8 cellular contexts compared by ENCODE assay signal in the genomic region with DNA sequence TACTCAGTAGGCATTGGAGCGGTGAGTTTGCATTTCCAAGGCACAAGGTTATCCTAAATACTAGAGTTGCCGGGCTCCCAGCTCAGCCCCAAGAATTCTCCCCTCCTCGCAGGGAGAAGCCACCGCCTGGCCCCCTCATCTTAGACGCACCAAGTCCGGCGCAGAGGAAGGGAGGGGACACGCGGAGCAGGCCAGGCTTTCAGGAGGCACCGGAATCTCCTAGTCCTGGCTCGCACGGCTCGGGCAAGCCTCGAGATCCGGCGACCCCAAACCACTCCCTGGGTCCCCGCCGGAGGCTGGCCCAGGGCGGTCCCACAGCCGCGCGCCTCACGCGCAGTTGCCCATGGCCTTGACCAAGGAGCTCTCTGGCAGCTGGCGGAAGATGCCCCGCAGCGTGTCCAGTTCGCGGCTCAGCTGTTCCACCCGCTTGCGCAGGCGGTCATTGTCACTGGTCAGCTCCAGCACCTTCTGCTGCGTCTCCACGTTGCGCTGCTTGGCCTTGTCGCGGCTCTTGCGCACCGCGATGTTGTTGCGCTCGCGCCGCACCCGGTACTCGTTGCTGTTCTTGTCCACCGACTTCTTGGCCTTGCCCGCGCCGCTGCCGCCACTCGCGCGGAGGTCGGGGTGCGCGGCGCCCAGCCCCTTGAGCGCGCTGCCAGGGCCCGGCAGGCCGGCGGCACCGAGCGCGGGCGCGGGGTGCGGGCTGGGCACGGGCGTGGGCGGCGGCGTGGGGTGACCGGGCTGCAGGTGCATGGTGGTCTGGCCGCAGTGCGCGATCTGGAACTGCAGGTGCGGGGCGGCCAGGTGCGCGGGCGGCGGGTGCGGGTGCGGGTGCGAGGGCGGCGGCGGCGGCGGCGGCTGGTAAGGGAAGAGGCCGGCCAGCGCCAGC. TPM values are rescaled to one million over a fixed set of nuclear protein-coding genes. Genes with fewer than 3 reads are reported as not detected.
DNase-seq lines count a peak whose midpoint lies in the region; ATAC-seq, FAIRE-seq and TF ChIP-seq lines count a peak whose summit lies in the region.

No MANE protein-coding gene starts in this region.

- no peak for TF ChIP-seq RAD21 in HepG2 (CRISPR knock-in tag; IDR thresholded peaks at IDR 0.05)

- H3K9ac ChIP-seq in HepG2 (ENCODE audit: insufficient read depth, low read depth, low read length) = peak overlapping the region; percentile 81

- peak overlapping the region; percentile 39 for H3K4me3 Mint-ChIP-seq in stimulated activated naive CD8-positive, alpha-beta T cell treated with anti-CD3 and anti-CD28 coated beads, Interleukin-15, Interleukin-2, amounts not matched to agents 100 ng/mL and 50 ng/mL, for 24 hours

- FAIRE-seq in HepG2 (lab: Jason Lieb, UNC) = no peak

- H3K27ac ChIP-seq in HepG2 (ENCODE audit: extremely low read length, insufficient read depth, low read length) = peak overlapping the region; percentile 62

- H3K27me3 ChIP-seq in HepG2 (ENCODE audit: control insufficient read depth in 1 of 2, insufficient read depth in 2 of 2, low read length in 2 of 2) = no peaks in the 10 kb centered on the region

- no peak; the same call in 1 of the 2 replicates for TF ChIP-seq CTCF in HepG2 (CRISPR knock-in tag; IDR thresholded peaks at IDR 0.05)

- H2AFZ ChIP-seq in HepG2 (ENCODE audit: low read length) = no peak overlapping the region

- no peaks in the 10 kb centered on the region for H3K36me3 Mint-ChIP-seq in stimulated activated naive CD8-positive, alpha-beta T cell treated with anti-CD3 and anti-CD28 coated beads, Interleukin-15, Interleukin-2, amounts not matched to agents 100 ng/mL and 50 ng/mL, for 24 hours (ENCODE audit: low read depth)

- TF ChIP-seq EP300 in HepG2 (IDR thresholded peaks at IDR 0.05; ENCODE audit: low read depth in 2 of 2, low read length in 2 of 2) (no peak), HepG2 (CRISPR knock-in tag; IDR thresholded peaks at IDR 0.05; ENCODE audit: borderline replicate concordance) (no peak)

- peak overlapping the region; percentile 78 to 89 (median 87) for H3K4me3 ChIP-seq in HepG2 (replicated peaks in 1 of 3; ENCODE audit: insufficient read depth in 1 of 3, low read depth in 2 of 3, low read length in 3 of 3)

- CTCF ChIA-PET in HepG2 (lab: Yijun Ruan, JAX; ENCODE audit: low intra/inter-chr PET ratio, low total read pairs) = interaction anchor here (1.2 to 2.1 kb wide), 2 partner anchors 60 to 72 kb away, joined by 4 to 5 read pairs; a partner anchor contains a TSS

- DNase-seq in NCI-H1417 (lab: John Stamatoyannopoulos, UW) (peak in 2 of 3 experiments; percentile 24 to 37), NCI-H1417 treated with DMSO at 0.1 percent for 48 hours (lab: John Stamatoyannopoulos, UW) (no peak), astrocyte of the hippocampus (ENCODE audit: low read depth, low spot score) (peak; percentile 36), HepG2 (ENCODE audit: low spot score) (no peak), SK-N-DZ (ENCODE audit: low spot score) (no peak), NCI-H1930 (lab: John Stamatoyannopoulos, UW) (no peak)

- H3K4me2 ChIP-seq in HepG2 (ENCODE audit: low read depth, low read length) = peak overlapping the region; percentile 94

- POLR2A ChIA-PET in HepG2 (lab: Yijun Ruan, JAX) = interaction anchor here (0.9 to 15.1 kb wide), 16 partner anchors 9 to 102 kb away, joined by 3 to 380 read pairs (median 16); a partner anchor contains a TSS

- H3K27ac Mint-ChIP-seq in stimulated activated naive CD8-positive, alpha-beta T cell treated with anti-CD3 and anti-CD28 coated beads, Interleukin-15, Interleukin-2, amounts not matched to agents 100 ng/mL and 50 ng/mL, for 24 hours = no peak overlapping the region

- H4K20me1 ChIP-seq in HepG2 (ENCODE audit: insufficient read depth, low read length) = peaks cover 21% of the 10 kb centered on the region; the same call in 1 of the 2 replicates

- H3K4me1 ChIP-seq in HepG2 (ENCODE audit: insufficient read depth, low read length) = peaks cover 61% of the 10 kb centered on the region

- no TSS peak for BruUV-seq in HepG2 (replicated peaks; lab: Mats Ljungman, UMichigan)

- H3K9me3 Mint-ChIP-seq in stimulated activated naive CD8-positive, alpha-beta T cell treated with anti-CD3 and anti-CD28 coated beads, Interleukin-15, Interleukin-2, amounts not matched to agents 100 ng/mL and 50 ng/mL, for 24 hours = no peaks in the 10 kb centered on the region

- H3K36me3 ChIP-seq in HepG2 (replicated peaks in 1 of 2; ENCODE audit: control insufficient read depth in 1 of 2, insufficient read depth in 2 of 2, low read length in 2 of 2) = no peaks in the 10 kb centered on the region; a peak in 1 of 5 replicates

- 0% methylated on average over 4 of the region's 95 CpGs for WGBS in HepG2 (ENCODE audit: low lambda C conversion rate)

- H3K4me1 Mint-ChIP-seq in stimulated activated naive CD8-positive, alpha-beta T cell treated with anti-CD3 and anti-CD28 coated beads, Interleukin-15, Interleukin-2, amounts not matched to agents 100 ng/mL and 50 ng/mL, for 24 hours (ENCODE audit: low read depth) = no peaks in the 10 kb centered on the region

- in situ Hi-C loops in HepG2 (cut with HindIII; ENCODE audit: extremely low pct_ligation_motif_present, low pct_unique_long_range_greater_than_20kb) = loop anchor here (5.0 kb wide), 2 partner anchors 64 to 101 kb away; no protein-coding TSS in a partner anchor

- peaks cover 43% of the 10 kb centered on the region for H3K79me2 ChIP-seq in HepG2 (ENCODE audit: insufficient read depth, low read length)

- ATAC-seq in HepG2 (no peak), GM18873 (IDR thresholded peaks at IDR 0.05; ENCODE audit: low FRiP score, unreplicated experiment) (no peak)

- peaks cover 47% of the 10 kb centered on the region for H3K27me3 Mint-ChIP-seq in stimulated activated naive CD8-positive, alpha-beta T cell treated with anti-CD3 and anti-CD28 coated beads, Interleukin-15, Interleukin-2, amounts not matched to agents 100 ng/mL and 50 ng/mL, for 24 hours

- H3K9me3 ChIP-seq in HepG2 (ENCODE audit: low read length) = no peaks in the 10 kb centered on the region

- intact Hi-C loops in HepG2 (cut with micrococcal nuclease; ENCODE audit: unreplicated experiment) = loop anchor here (5.0 kb wide), 1 partner anchor 91 kb away; no protein-coding TSS in a partner anchor

- peak in 1 of 2 experiments; percentile 22; a peak in 1 of 4 replicates for TF ChIP-seq POLR2A in HepG2 (IDR thresholded peaks at IDR 0.05; ENCODE audit: insufficient read depth in 1 of 2, low read depth in 2 of 2, low read length in 2 of 2)

TF ChIP-seq in HepG2, 621 proteins besides CTCF, POLR2A, EP300 and RAD21 (continues in another document):
- no peak for TF ChIP-seq GATAD1 (CRISPR knock-in tag; IDR thresholded peaks at IDR 0.05)
- peak; percentile 85; the same call in 1 of the 2 replicates for TF ChIP-seq ZC3H13 (CRISPR knock-in tag; IDR thresholded peaks at IDR 0.05)
- TF ChIP-seq GABPB1 (CRISPR knock-in tag; IDR thresholded peaks at IDR 0.05) = peak; percentile 59; the same call in 1 of the 2 replicates
- 0 out of 2 replicates have a peak, but pooled peaks have one; percentile 21 for TF ChIP-seq ZNF205 (CRISPR knock-in tag; IDR thresholded peaks at IDR 0.05)
- no peak for TF ChIP-seq CENPX (CRISPR knock-in tag; IDR thresholded peaks at IDR 0.05)
- TF ChIP-seq, protein P1, sequence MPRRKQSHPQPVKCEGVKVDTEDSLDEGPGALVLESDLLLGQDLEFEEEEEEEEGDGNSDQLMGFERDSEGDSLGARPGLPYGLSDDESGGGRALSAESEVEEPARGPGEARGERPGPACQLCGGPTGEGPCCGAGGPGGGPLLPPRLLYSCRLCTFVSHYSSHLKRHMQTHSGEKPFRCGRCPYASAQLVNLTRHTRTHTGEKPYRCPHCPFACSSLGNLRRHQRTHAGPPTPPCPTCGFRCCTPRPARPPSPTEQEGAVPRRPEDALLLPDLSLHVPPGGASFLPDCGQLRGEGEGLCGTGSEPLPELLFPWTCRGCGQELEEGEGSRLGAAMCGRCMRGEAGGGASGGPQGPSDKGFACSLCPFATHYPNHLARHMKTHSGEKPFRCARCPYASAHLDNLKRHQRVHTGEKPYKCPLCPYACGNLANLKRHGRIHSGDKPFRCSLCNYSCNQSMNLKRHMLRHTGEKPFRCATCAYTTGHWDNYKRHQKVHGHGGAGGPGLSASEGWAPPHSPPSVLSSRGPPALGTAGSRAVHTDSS (CRISPR knock-in tag; conservative IDR thresholded peaks at IDR 0.05) = 0 out of 2 replicates have a peak, but pooled peaks have one; percentile 11
- TF ChIP-seq ZFX (CRISPR knock-in tag; IDR thresholded peaks at IDR 0.05; ENCODE audit: low read depth) = peak; percentile 56; the same call in 1 of the 2 replicates

RNA-seq across cellular contexts. Expression of a gene that starts 1.1 kb away (rescaled TPM):
- 99.9 and 103 TPM in 2 replicates for total RNA-seq in HepG2 (2016; rRNA removed; fragmentation: Illumina TruSeq; extraction: Trizol)
- total RNA-seq in HepG2 (2016; cell fraction: cytosol; rRNA removed; fragmentation: Illumina TruSeq; extraction: Trizol; ENCODE audit: low read depth) = 28.5 and 32.0 TPM in 2 replicates
- 99.3 and 101 TPM in 2 replicates for total RNA-seq in HepG2 (2016; cell fraction: insoluble cytoplasmic fraction; rRNA removed; fragmentation: Illumina TruSeq; extraction: Trizol)
- 88.0 and 107 TPM in 2 replicates for total RNA-seq in HepG2 (2016; cell fraction: membrane; rRNA removed; fragmentation: Illumina TruSeq; extraction: Trizol)
- 47.4 and 51.4 TPM in 2 replicates for total RNA-seq in HepG2 (2016; cell fraction: nucleus; rRNA removed; fragmentation: Illumina TruSeq; extraction: Trizol)
- 24.8 and 35.0 TPM in 2 replicates for polyA plus RNA-seq in HepG2 (2011; rRNA removed)
- 40.5 and 42.6 TPM in 2 replicates for polyA plus RNA-seq in HepG2 (2011; cell fraction: cytosol; rRNA removed)
- 17.3 and 19.3 TPM in 2 replicates for polyA plus RNA-seq in HepG2 (2011; cell fraction: nucleus; rRNA removed)
- 22.3 and 27.0 TPM in 2 replicates for polyA plus RNA-seq in HepG2 (2012)
- polyA plus RNA-seq in HepG2 (2016; cell fraction: cytosol; fragmentation: Illumina TruSeq; extraction: Trizol; ENCODE audit: low read depth) = 23.5 and 27.9 TPM in 2 replicates
- polyA plus RNA-seq in HepG2 (2016; cell fraction: insoluble cytoplasmic fraction; fragmentation: Illumina TruSeq; extraction: Trizol; ENCODE audit: low read depth) = 121 and 123 TPM in 2 replicates
- polyA plus RNA-seq in HepG2 (2016; cell fraction: membrane; fragmentation: Illumina TruSeq; extraction: Trizol; ENCODE audit: low read depth) = 68.7 and 77.8 TPM in 2 replicates
- polyA plus RNA-seq in HepG2 (2016; cell fraction: nucleus; fragmentation: Illumina TruSeq; extraction: Trizol; ENCODE audit: insufficient read depth, low read depth) = 76.4 and 86.3 TPM in 2 replicates
- polyA minus RNA-seq in HepG2 (2011; rRNA and poly(A)+ RNA removed; ENCODE audit: low replicate concordance) = 4.5 and 45.0 TPM in 2 replicates
- polyA minus RNA-seq in HepG2 (2011; cell fraction: cytosol; rRNA and poly(A)+ RNA removed) = 25.4 and 32.4 TPM in 2 replicates
- 15.6 and 18.2 TPM in 2 replicates for polyA minus RNA-seq in HepG2 (2011; cell fraction: nucleus; rRNA and poly(A)+ RNA removed)
- 0.22 and 1.0 TPM in 2 replicates for polyA plus RNA-seq in SK-N-DZ (2014; cell fraction: cytosol; rRNA removed)
- polyA plus RNA-seq in SK-N-DZ (2014; cell fraction: nucleus; rRNA removed) = 0.73 and 0.80 TPM in 2 replicates

Comparison
In these comparisons a context has a peak if more than half of its experiments do, and no peak if none do; other contexts are left out.
1. DNase-seq: peak in NCI-H1417 (2 of 3) and astrocyte of the hippocampus (single experiment); none in NCI-H1417 treated with DMSO at 0.1 percent for 48 hours (single experiment), HepG2 (single experiment), SK-N-DZ (single experiment) and NCI-H1930 (0 of 2).